Comparison of ENCODE assay signal across 15 cellular contexts in genomic region chr2:187924293-187924692, GRCh38.
DNase-seq lines count a peak whose midpoint lies in the region; ATAC-seq and TF ChIP-seq lines count a peak whose summit lies in the region.
"Had no signal": no experiment of that assay in that cellular context is flagged by ENCODE, and none has a peak within 500 bp of the region (broad histone marks: within the 10 kb centered on the region; RNA-seq: fewer than 3 reads in every experiment).

No MANE protein-coding gene starts in this region.

- TF ChIP-seq CTCF in 22Rv1 (IDR thresholded peaks at IDR 0.05) (no peak), prostate gland (IDR thresholded peaks at IDR 0.05) (no peak), adrenal gland (IDR thresholded peaks at IDR 0.05) (no peak)

- H3K4me3 ChIP-seq in prostate gland = no peak overlapping the region
- H3K4me3 ChIP-seq in adrenal gland = no peak overlapping the region
- H3K4me3 ChIP-seq in right cardiac atrium (ENCODE audit: low read length) = no peak overlapping the region
- H3K4me3 ChIP-seq: BLaER1, HAP-1 had no signal

- intact Hi-C loops in prostate gland (cut with DNase I) = no loop called here
- intact Hi-C loops in adrenal gland (cut with DNase I) = no loop called here
- intact Hi-C loops in right cardiac atrium (cut with DNase I) = no loop called here

- H3K9me3 ChIP-seq in prostate gland (no peaks in the 10 kb centered on the region), adrenal gland (replicated peaks in 1 of 3) (no peaks in the 10 kb centered on the region), right cardiac atrium (ENCODE audit: control insufficient read depth, low read length) (no peaks in the 10 kb centered on the region)
- H3K9me3 ChIP-seq: BLaER1, HAP-1 had no signal

- H3K27me3 ChIP-seq in prostate gland (replicated peaks; ENCODE audit: insufficient read depth) = no peaks in the 10 kb centered on the region
- H3K27me3 ChIP-seq in adrenal gland = no peaks in the 10 kb centered on the region
- no peaks in the 10 kb centered on the region for H3K27me3 ChIP-seq in right cardiac atrium (ENCODE audit: control insufficient read depth, insufficient read depth)
- H3K27me3 ChIP-seq: BLaER1 had no signal

- DNase-seq in amniotic epithelial cell (ENCODE audit: low read depth) = peak; percentile 64
- no peak for DNase-seq in left lobe of liver (ENCODE audit: low spot score)
- DNase-seq in prostate gland (ENCODE audit: low spot score) = peak; percentile 10
- DNase-seq in adrenal gland = no peak
- no peak for DNase-seq in right cardiac atrium
- DNase-seq: 8988T; CD4-positive, alpha-beta memory T cell; DMS153; DMS79; GDM1 had no signal

- H3K4me1 ChIP-seq in prostate gland (replicated peaks) = no peaks in the 10 kb centered on the region
- H3K4me1 ChIP-seq in adrenal gland (replicated peaks in 1 of 2) = no peaks in the 10 kb centered on the region
- H3K4me1 ChIP-seq in right cardiac atrium (ENCODE audit: control insufficient read depth, insufficient read depth, low read length) = no peaks in the 10 kb centered on the region
- H3K4me1 ChIP-seq: BLaER1, HAP-1 had no signal

- peak overlapping the region; percentile 64 for H3K27ac ChIP-seq in 22Rv1
- no peak overlapping the region for H3K27ac ChIP-seq in prostate gland
- H3K27ac ChIP-seq in adrenal gland = no peak overlapping the region
- H3K27ac ChIP-seq in right cardiac atrium (ENCODE audit: low read length) = no peak overlapping the region
- H3K27ac ChIP-seq: BLaER1 had no signal

- no peaks in the 10 kb centered on the region for H3K36me3 ChIP-seq in prostate gland
- H3K36me3 ChIP-seq in adrenal gland (replicated peaks in 1 of 2) = no peaks in the 10 kb centered on the region
- H3K36me3 ChIP-seq: BLaER1, HAP-1 had no signal

- peak; percentile 70 for ATAC-seq in left lobe of liver
- ATAC-seq in GM19463 (IDR thresholded peaks at IDR 0.05; ENCODE audit: unreplicated experiment) = no peak
- no peak for ATAC-seq in GM18520 (IDR thresholded peaks at IDR 0.05; ENCODE audit: unreplicated experiment)
- ATAC-seq in right cardiac atrium = no peak

- TF ChIP-seq POLR2A in prostate gland (IDR thresholded peaks at IDR 0.05) = no peak
- TF ChIP-seq POLR2A in adrenal gland (IDR thresholded peaks at IDR 0.05) = no peak

Comparison
In these comparisons a context has a peak if more than half of its experiments do, and no peak if none do; other contexts are left out.
1. DNase-seq: peak in amniotic epithelial cell (single experiment) and prostate gland (single experiment); none in left lobe of liver (single experiment), adrenal gland (0 of 7) and right cardiac atrium (0 of 3).